In genomic region chr7:24325708-24326107, GRCh38 we compare ENCODE assay signal across 10 cellular contexts.
DNase-seq lines count a peak whose midpoint lies in the region; ATAC-seq lines count a peak whose summit lies in the region.
"Had no signal": no experiment of that assay in that cellular context is flagged by ENCODE, and none has a peak within 500 bp of the region (broad histone marks: within the 10 kb centered on the region; RNA-seq: fewer than 3 reads in every experiment).

No MANE protein-coding gene starts in this region.

- no peaks in the 10 kb centered on the region for H3K27me3 ChIP-seq in effector memory CD4-positive, alpha-beta T cell (replicated peaks; ENCODE audit: control insufficient read depth, insufficient read depth, low read length, poor library complexity, severe bottlenecking)

- no peak overlapping the region for H3K4me3 ChIP-seq in effector memory CD4-positive, alpha-beta T cell (ENCODE audit: insufficient read depth, low read depth, low read length, poor library complexity, severe bottlenecking)

- no peaks in the 10 kb centered on the region for H3K27me3 Mint-ChIP-seq in memory B cell

- H3K9me3 Mint-ChIP-seq in memory B cell = peaks cover 3% of the 10 kb centered on the region

- peaks cover 29% of the 10 kb centered on the region for H3K4me1 Mint-ChIP-seq in memory B cell

- ATAC-seq in GM18861 (IDR thresholded peaks at IDR 0.05; ENCODE audit: unreplicated experiment) (peak; percentile 89), GM21447 (IDR thresholded peaks at IDR 0.05; ENCODE audit: unreplicated experiment) (peak; percentile 95), HG03103 (IDR thresholded peaks at IDR 0.05; ENCODE audit: low read depth, unreplicated experiment) (peak; percentile 86), memory B cell (ENCODE audit: low read depth) (peak; percentile 90)
- ATAC-seq: Right ventricle myocardium inferior had no signal

- DNase-seq in memory B cell (ENCODE audit: low spot score in 2 of 2) (peak in 1 of 2 donors; percentile 18), inferior parietal cortex (ENCODE audit: extremely low spot score) (no peak), cerebellar nuclear complex (lab: John Stamatoyannopoulos, UW) (no peak)
- no peak for DNase-seq in effector memory CD4-positive, alpha-beta T cell
- DNase-seq in activated CD4-positive, alpha-beta T cell treated with anti-CD3 and anti-CD28 coated beads for 4 hours = no peak
- DNase-seq: NCI-H510A had no signal

- H3K27ac ChIP-seq in effector memory CD4-positive, alpha-beta T cell (ENCODE audit: insufficient read depth, low read length, poor library complexity, severe bottlenecking) = no peak overlapping the region

- H3K4me1 ChIP-seq in effector memory CD4-positive, alpha-beta T cell (ENCODE audit: control insufficient read depth, insufficient read depth, low read length, poor library complexity, severe bottlenecking) = no peaks in the 10 kb centered on the region

- H3K9me3 ChIP-seq in effector memory CD4-positive, alpha-beta T cell (ENCODE audit: control insufficient read depth, low read length) = no peaks in the 10 kb centered on the region

- no peaks in the 10 kb centered on the region for H3K36me3 ChIP-seq in effector memory CD4-positive, alpha-beta T cell (ENCODE audit: control insufficient read depth, insufficient read depth, low read length)

- H3K36me3 Mint-ChIP-seq in memory B cell = no peaks in the 10 kb centered on the region

- peak overlapping the region; percentile 84 for H3K4me3 Mint-ChIP-seq in memory B cell

- H3K27ac Mint-ChIP-seq in memory B cell = peak overlapping the region; percentile 93
